In the genomic region with DNA sequence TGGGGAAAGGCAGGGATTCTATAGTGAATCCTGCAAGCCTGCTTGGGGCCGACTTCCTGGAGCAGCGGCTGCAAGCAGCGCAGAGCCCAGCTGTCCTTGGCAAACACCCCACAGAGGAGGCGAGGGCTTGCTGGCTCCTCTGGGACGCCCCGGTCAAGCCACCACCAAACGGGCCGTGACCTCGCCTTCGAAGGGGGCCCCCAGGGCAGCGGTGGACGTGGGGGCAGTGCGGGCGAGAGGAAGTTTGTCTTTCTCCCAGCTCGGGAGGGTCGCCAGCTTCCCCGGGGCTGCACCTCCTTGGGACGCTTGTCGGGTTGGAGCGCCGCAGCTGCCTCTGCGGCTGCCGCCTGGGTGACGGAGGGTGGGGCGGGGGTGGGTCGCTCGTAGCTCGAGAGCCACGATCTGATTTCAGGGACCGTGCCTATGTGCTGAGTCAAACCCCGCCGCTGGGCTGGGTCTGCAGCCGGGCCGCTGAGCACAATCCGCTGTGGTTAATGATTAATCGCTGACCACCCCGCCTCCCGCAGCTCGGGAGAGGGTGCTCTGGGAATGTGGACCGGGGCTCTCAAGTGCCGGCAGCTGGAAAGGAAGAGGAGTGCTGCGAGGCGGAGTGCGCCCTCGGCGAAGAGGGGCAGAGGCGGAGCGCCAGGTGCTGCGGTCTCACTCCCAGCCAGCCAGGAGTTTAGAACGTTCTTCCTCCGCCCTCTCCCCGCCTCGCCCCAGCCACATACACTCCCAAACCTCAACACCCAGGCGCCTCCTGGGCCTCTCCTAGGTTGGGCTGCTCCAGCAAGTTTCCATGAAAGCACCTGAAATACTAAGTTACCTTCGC, we compare ENCODE assay signal across 8 cellular contexts. TPM values are rescaled to one million over a fixed set of nuclear protein-coding genes. Genes with fewer than 3 reads are reported as not detected.
DNase-seq lines count a peak whose midpoint lies in the region; ATAC-seq and TF ChIP-seq lines count a peak whose summit lies in the region.

Gene GPR39 (plus strand): TSS at position 726 of the 832 bp plus-strand sequence.

- H3K79me2 ChIP-seq in SK-N-SH (ENCODE audit: insufficient read depth), result no peaks in the 10 kb centered on the region

- peak within 1 kb of the TSS; percentile 96 for H3K18ac ChIP-seq in neuronal stem cell (ENCODE audit: low read length)

- peak within 1 kb of the TSS; percentile 84 for H4K8ac ChIP-seq in neuronal stem cell (ENCODE audit: low read depth, low read length)

- H3K4me3 ChIP-seq in BLaER1 (peak within 1 kb of the TSS; percentile 67), SK-N-SH (ENCODE audit: low read depth in 2 of 2, low read length in 1 of 2) (peak within 1 kb of the TSS; percentile 59 to 64), gastroesophageal sphincter (peak within 1 kb of the TSS; percentile 45 to 62), neuronal stem cell (ENCODE audit: low read length in 2 of 2) (peak within 1 kb of the TSS; percentile 36 to 82)

- no peak for TF ChIP-seq RAD21 in Ishikawa (IDR thresholded peaks at IDR 0.05; ENCODE audit: low read depth)
- TF ChIP-seq RAD21 in SK-N-SH (IDR thresholded peaks at IDR 0.05; ENCODE audit: low read length), result no peak

- CTCF ChIA-PET in SK-N-SH (lab: Yijun Ruan, JAX), result interaction anchor here (1.0 to 1.6 kb wide), 4 partner anchors 10 to 67 kb away, joined by 3 to 5 read pairs (median 4); no protein-coding TSS in a partner anchor

- H3K9me3 ChIP-seq in BLaER1 (no peaks in the 10 kb centered on the region), SK-N-SH (no peaks in the 10 kb centered on the region), gastroesophageal sphincter (no peaks in the 10 kb centered on the region), neuronal stem cell (replicated peaks in 1 of 2; ENCODE audit: control insufficient read depth in 2 of 2, insufficient read depth in 1 of 2, low read depth in 1 of 2, low read length in 2 of 2) (peaks cover 2 to 4% of the 10 kb centered on the region in 2 donors)

- H3K27me3 Mint-ChIP-seq in T-helper 2 cell treated with Interferon-gamma antibody and Interleukin-4, amounts not matched to agents 5 μg/mL and 100 μg/mL, for 36 hours (ENCODE audit: low read depth), result peaks cover 16% of the 10 kb centered on the region

- H3K4me1 ChIP-seq in BLaER1, result peaks cover 15% of the 10 kb centered on the region
- H3K4me1 ChIP-seq in SK-N-SH (ENCODE audit: control insufficient read depth in 1 of 2, insufficient read depth in 2 of 2, low read depth in 1 of 2, low read length in 1 of 2), result peaks cover 7 to 13% of the 10 kb centered on the region in 2 experiments; a peak in 3 of 4 replicates
- peaks cover 0 to 16% (median 0%) of the 10 kb centered on the region in 3 donors for H3K4me1 ChIP-seq in gastroesophageal sphincter
- peaks cover 0 to 11% of the 10 kb centered on the region in 2 donors for H3K4me1 ChIP-seq in neuronal stem cell (ENCODE audit: control insufficient read depth in 2 of 2, insufficient read depth in 1 of 2, low read depth in 1 of 2, low read length in 2 of 2)

- no peak within 1 kb of the TSS for H4K91ac ChIP-seq in neuronal stem cell (ENCODE audit: low read depth, low read length, poor library complexity)

- peak; percentile 79; the same call in 1 of the 2 replicates for TF ChIP-seq EP300 in Ishikawa (IDR thresholded peaks at IDR 0.05; ENCODE audit: borderline replicate concordance)
- peak in 1 of 2 experiments; percentile 92; a peak in 2 of 4 replicates for TF ChIP-seq EP300 in SK-N-SH (IDR thresholded peaks at IDR 0.05; ENCODE audit: borderline replicate concordance in 1 of 2, low read depth in 1 of 2, low read length in 1 of 2)
- no peak for TF ChIP-seq EP300 in gastroesophageal sphincter (IDR thresholded peaks at IDR 0.05)

- no peaks in the 10 kb centered on the region for H3K9me3 Mint-ChIP-seq in T-helper 2 cell treated with Interferon-gamma antibody and Interleukin-4, amounts not matched to agents 5 μg/mL and 100 μg/mL, for 36 hours

- H3K27ac ChIP-seq in BLaER1 (no peak within 1 kb of the TSS), SK-N-SH (ENCODE audit: low read depth in 2 of 2, low read length in 1 of 2) (peak within 1 kb of the TSS in 1 of 2 experiments; percentile 79; a peak in 2 of 4 replicates), gastroesophageal sphincter (peak within 1 kb of the TSS in 1 of 4 donors; percentile 45), neuronal stem cell (replicated peaks; ENCODE audit: low read length) (no peak within 1 kb of the TSS)

- H2BK12ac ChIP-seq in neuronal stem cell (ENCODE audit: low read length), result peak within 1 kb of the TSS; percentile 26

- H2BK15ac ChIP-seq in neuronal stem cell (ENCODE audit: low read length), result peak within 1 kb of the TSS; percentile 51

- peak within 1 kb of the TSS; percentile 42 for H3K14ac ChIP-seq in neuronal stem cell (ENCODE audit: low read length)

- no peaks in the 10 kb centered on the region for H4K20me1 ChIP-seq in BLaER1
- no peaks in the 10 kb centered on the region for H4K20me1 ChIP-seq in SK-N-SH (ENCODE audit: insufficient read depth)

- H3K4me1 Mint-ChIP-seq in T-helper 2 cell treated with Interferon-gamma antibody and Interleukin-4, amounts not matched to agents 5 μg/mL and 100 μg/mL, for 36 hours (ENCODE audit: low read depth), result no peaks in the 10 kb centered on the region

- H3K27me3 ChIP-seq in BLaER1, result peaks cover 14% of the 10 kb centered on the region; the same call in 1 of the 2 replicates
- no peaks in the 10 kb centered on the region for H3K27me3 ChIP-seq in SK-N-SH (ENCODE audit: insufficient read depth)
- H3K27me3 ChIP-seq in gastroesophageal sphincter, result peaks cover 13% of the 10 kb centered on the region
- peaks cover 0 to 60% (median 5%) of the 10 kb centered on the region in 3 experiments for H3K27me3 ChIP-seq in neuronal stem cell (ENCODE audit: control insufficient read depth in 3 of 3, insufficient read depth in 3 of 3, low read depth in 1 of 3, low read length in 3 of 3)

- peak within 1 kb of the TSS; percentile 49 for H3K23ac ChIP-seq in neuronal stem cell (ENCODE audit: low read depth, low read length, poor library complexity)

- no peak within 1 kb of the TSS for H3K4ac ChIP-seq in neuronal stem cell (ENCODE audit: low read length)

- POLR2A ChIA-PET in SK-N-SH (lab: Yijun Ruan, JAX), result interaction anchor here (0.7 kb wide), 1 partner anchor 63 kb away, joined by 3 read pairs; no protein-coding TSS in a partner anchor

- H3K27ac Mint-ChIP-seq in T-helper 2 cell treated with Interferon-gamma antibody and Interleukin-4, amounts not matched to agents 5 μg/mL and 100 μg/mL, for 36 hours, result no peak within 1 kb of the TSS

- H2AK5ac ChIP-seq in neuronal stem cell (ENCODE audit: low read depth, low read length), result peak within 1 kb of the TSS; percentile 98

- no peak within 1 kb of the TSS for H3K4me3 Mint-ChIP-seq in T-helper 2 cell treated with Interferon-gamma antibody and Interleukin-4, amounts not matched to agents 5 μg/mL and 100 μg/mL, for 36 hours

- no peak for TF ChIP-seq POLR2A in gastroesophageal sphincter (IDR thresholded peaks at IDR 0.05)

- H2BK120ac ChIP-seq in neuronal stem cell (ENCODE audit: low read depth, low read length), result peak within 1 kb of the TSS; percentile 67

- H3K4me2 ChIP-seq in BLaER1 (peak within 1 kb of the TSS; percentile 95), SK-N-SH (peak within 1 kb of the TSS; percentile 88), neuronal stem cell (ENCODE audit: insufficient read depth, low read length, poor library complexity, severe bottlenecking) (peak within 1 kb of the TSS; percentile 89)

- 23% methylated on average over 6 of the region's 55 CpGs for WGBS in SK-N-SH (ENCODE audit: low lambda C conversion rate)
- WGBS in gastroesophageal sphincter (ENCODE audit: low coverage in 1 of 2), 2 donors, result 8 to 20% methylated on average over 1 to 5 of the region's 55 CpGs
- WGBS in neuronal stem cell (ENCODE audit: extremely low coverage in 2 of 2, insufficient read length in 2 of 2, insufficient replicate concordance in 1 of 2), 2 donors, result no CpG with 5 or more reads among the region's 55 CpGs

- no peak for TF ChIP-seq CTCF in SK-N-SH (IDR thresholded peaks at IDR 0.05)
- TF ChIP-seq CTCF in gastroesophageal sphincter (IDR thresholded peaks at IDR 0.05), result no peak

- H3K36me3 ChIP-seq in BLaER1 (no peaks in the 10 kb centered on the region), SK-N-SH (replicated peaks in 1 of 2; ENCODE audit: control insufficient read depth in 1 of 2, insufficient read depth in 2 of 2, low read length in 1 of 2) (no peaks in the 10 kb centered on the region), gastroesophageal sphincter (no peaks in the 10 kb centered on the region), neuronal stem cell (replicated peaks in 1 of 2; ENCODE audit: control insufficient read depth in 2 of 2, insufficient read depth in 2 of 2, low read length in 2 of 2) (no peaks in the 10 kb centered on the region)

- ATAC-seq in gastroesophageal sphincter (peak; percentile 81), HG03025 (IDR thresholded peaks at IDR 0.05; ENCODE audit: low FRiP score, unreplicated experiment) (no peak)

- peak; percentile 79 for DNase-seq in SK-N-SH
- peak; percentile 48 for DNase-seq in neuronal stem cell (ENCODE audit: low spot score)
- no peak for DNase-seq in T-helper 2 cell treated with Interferon-gamma antibody and Interleukin-4, amounts not matched to agents 5 μg/mL and 100 μg/mL, for 36 hours (ENCODE audit: low spot score)
- no peak for DNase-seq in stimulated activated CD4-positive, alpha-beta T cell treated with anti-CD3 and anti-CD28 coated beads, Interleukin-15, amount 100 ng/mL, for 24 hours

- H3K36me3 Mint-ChIP-seq in T-helper 2 cell treated with Interferon-gamma antibody and Interleukin-4, amounts not matched to agents 5 μg/mL and 100 μg/mL, for 36 hours (ENCODE audit: low read depth), result no peaks in the 10 kb centered on the region

- H2BK5ac ChIP-seq in neuronal stem cell (ENCODE audit: low read length), result peak within 1 kb of the TSS; percentile 58

- peak within 1 kb of the TSS; percentile 59; the same call in 1 of the 2 replicates for H3K9ac ChIP-seq in BLaER1
- peak within 1 kb of the TSS; percentile 69; the same call in 1 of the 2 replicates for H3K9ac ChIP-seq in SK-N-SH
- peak within 1 kb of the TSS; percentile 81 for H3K9ac ChIP-seq in neuronal stem cell (ENCODE audit: low read depth, low read length, poor library complexity)

- no peaks in the 10 kb centered on the region for H3K9me2 ChIP-seq in SK-N-SH

- H3F3A ChIP-seq in SK-N-SH (replicated peaks; ENCODE audit: insufficient read depth), result peaks cover 11% of the 10 kb centered on the region

- H2AFZ ChIP-seq in SK-N-SH (ENCODE audit: low read depth) (peak within 1 kb of the TSS; percentile 87), neuronal stem cell (ENCODE audit: low read length) (peak within 1 kb of the TSS; percentile 93)

- no peaks in the 10 kb centered on the region for H3K79me1 ChIP-seq in neuronal stem cell (ENCODE audit: low read depth, low read length)

TF ChIP-seq in Ishikawa, 13 proteins besides CTCF, POLR2A, EP300 and RAD21 (continues in another document):
- peak; percentile 81 for TF ChIP-seq TEAD4 (IDR thresholded peaks at IDR 0.05)

RNA-seq across cellular contexts. Expression of gene GPR39, which starts in this region (rescaled TPM):
- polyA plus RNA-seq in SK-N-SH (2012; rRNA removed), result 2.1 and 2.3 TPM in 2 replicates
- 1.2 and 1.7 TPM in 2 replicates for polyA plus RNA-seq in SK-N-SH (2012; cell fraction: cytosol; rRNA removed)
- 1.2 and 2.1 TPM in 2 replicates for polyA plus RNA-seq in SK-N-SH (2012; cell fraction: nucleus; rRNA removed)
- 1 to 10 TPM in 1 of 4 donors, under 1 TPM in 2, not detected in 1; 0.46 to 2.6 (median 0.69) TPM for total RNA-seq in gastroesophageal sphincter
- 0.42 TPM for polyA plus RNA-seq in neuronal stem cell (2013, experiment 1 of 2)
- 0.47 TPM for polyA plus RNA-seq in neuronal stem cell (2013, experiment 2 of 2)

Comparison
In these comparisons a context has a peak if more than half of its experiments do, and no peak if none do; other contexts are left out.
1. DNase-seq: peak in SK-N-SH (single experiment) and neuronal stem cell (single experiment); none in T-helper 2 cell treated with Interferon-gamma antibody and Interleukin-4, amounts not matched to agents 5 μg/mL and 100 μg/mL, for 36 hours (single experiment) and stimulated activated CD4-positive, alpha-beta T cell treated with anti-CD3 and anti-CD28 coated beads, Interleukin-15, amount 100 ng/mL, for 24 hours (single experiment).
2. Peak in every context shown above with its lines, with median percentiles within 50 percentile points of each other: H3K4me2 ChIP-seq, H3K4me3 ChIP-seq and H3K9ac ChIP-seq.